20 cellular contexts compared by ENCODE assay signal in the genomic region with DNA sequence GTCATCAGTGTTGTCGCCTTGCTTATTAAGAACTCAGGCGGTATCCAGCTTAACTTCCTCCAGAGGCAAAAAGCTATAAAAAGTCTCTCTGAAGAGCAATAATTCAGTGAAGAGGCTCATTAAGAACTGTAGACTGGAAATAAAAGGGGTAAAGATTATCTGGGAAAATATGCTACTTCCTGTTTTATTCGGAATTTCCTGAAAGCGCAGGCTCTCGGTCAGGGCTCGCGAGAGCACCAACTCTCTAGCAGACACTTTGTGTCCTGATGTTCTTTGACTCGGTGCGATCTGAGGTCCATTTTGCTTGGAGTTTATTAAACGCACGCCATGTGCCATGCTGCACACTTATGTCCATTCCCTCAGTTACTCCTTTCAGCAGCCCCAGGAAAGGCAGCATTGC.
DNase-seq lines count a peak whose midpoint lies in the region; TF ChIP-seq lines count a peak whose summit lies in the region.
"Had no signal": no experiment of that assay in that cellular context is flagged by ENCODE, and none has a peak within 500 bp of the region (broad histone marks: within the 10 kb centered on the region; RNA-seq: fewer than 3 reads in every experiment).

No MANE protein-coding gene starts in this region.

- peaks cover 88% of the 10 kb centered on the region for H3K36me3 Mint-ChIP-seq in nephron (ENCODE audit: low read depth)

- H3K9me3 Mint-ChIP-seq in nephron, result peaks cover 13% of the 10 kb centered on the region

- H3K9me3 ChIP-seq in cardiac muscle cell (ENCODE audit: low read depth) (no peaks in the 10 kb centered on the region), stomach smooth muscle (ENCODE audit: control insufficient read depth in 2 of 2, low read length in 2 of 2) (no peaks in the 10 kb centered on the region), MG63 (peaks cover 8% of the 10 kb centered on the region; the same call in 1 of the 2 replicates)
- H3K9me3 ChIP-seq: BE2C had no signal

- no peak overlapping the region for H3K9ac ChIP-seq in stomach smooth muscle (ENCODE audit: low read length in 2 of 2)
- H3K9ac ChIP-seq: GM23248 had no signal

- in situ Hi-C loops in GM13976 (cut with MboI; ENCODE audit: low sequenced_read_pairs, unreplicated experiment), result no loop called here

- intact Hi-C loops in cardiac septum (cut with DNase I), result no loop called here

- H3K4me3 Mint-ChIP-seq in nephron, result peak overlapping the region in 1 of 3 experiments; percentile 15
- H3K4me3 Mint-ChIP-seq: CD4-positive, CD25-positive, alpha-beta regulatory T cell; CD8-positive, alpha-beta memory T cell had no signal

- H3K27ac Mint-ChIP-seq in nephron, result peak overlapping the region; percentile 36 to 91 (median 91)
- H3K27ac Mint-ChIP-seq: CD4-positive, CD25-positive, alpha-beta regulatory T cell had no signal

- H3K36me3 ChIP-seq in cardiac muscle cell (peaks cover 3% of the 10 kb centered on the region), stomach smooth muscle (ENCODE audit: control insufficient read depth in 2 of 2, insufficient read depth in 2 of 2, low read length in 2 of 2) (peaks cover 9 to 12% of the 10 kb centered on the region in 2 donors), MG63 (peaks cover 76% of the 10 kb centered on the region)
- H3K36me3 ChIP-seq: BE2C had no signal

- no peaks in the 10 kb centered on the region for H3K27me3 Mint-ChIP-seq in nephron (ENCODE audit: low read depth)
- H3K27me3 Mint-ChIP-seq: CD4-positive, CD25-positive, alpha-beta regulatory T cell; CD8-positive, alpha-beta memory T cell had no signal

- H3K4me1 Mint-ChIP-seq in nephron, result peaks cover 31% of the 10 kb centered on the region

- H3K4me3 ChIP-seq in cardiac muscle cell (no peak overlapping the region), stomach smooth muscle (ENCODE audit: low read length in 2 of 2) (no peak overlapping the region), MG63 (no peak overlapping the region)
- H3K4me3 ChIP-seq: GM12878, GM23248, HAP-1 had no signal

- TF ChIP-seq CTCF in cardiac muscle cell (IDR thresholded peaks at IDR 0.05; ENCODE audit: low read depth, low read length) (no peak), nephron (IDR thresholded peaks at IDR 0.05; ENCODE audit: unreplicated experiment in 3 of 3) (no peak), GM13976 (IDR thresholded peaks at IDR 0.05; ENCODE audit: borderline replicate concordance, control extremely low read depth, extremely low read depth, insufficient read depth, missing control alignments) (no peak)

- H3K27me3 ChIP-seq in cardiac muscle cell (no peaks in the 10 kb centered on the region), stomach smooth muscle (ENCODE audit: control insufficient read depth in 1 of 2, insufficient read depth in 2 of 2, low read length in 2 of 2) (no peaks in the 10 kb centered on the region), MG63 (no peaks in the 10 kb centered on the region)
- H3K27me3 ChIP-seq: BE2C had no signal

- H3K27ac ChIP-seq in cardiac muscle cell (peak overlapping the region; percentile 25), stomach smooth muscle (ENCODE audit: low read length) (peak overlapping the region; percentile 6)
- H3K27ac ChIP-seq: GM23248 had no signal

- DNase-seq in cardiac muscle cell (ENCODE audit: low read depth in 1 of 2, low spot score in 1 of 2), result no peak
- DNase-seq in cardiac septum (ENCODE audit: low spot score), result no peak
- peak; percentile 5 for DNase-seq in dermis blood vessel endothelial cell
- no peak for DNase-seq in MG63
- no peak for DNase-seq in GM13976 (ENCODE audit: low spot score)
- DNase-seq: ACHN; BE2C; C1 segment of cervical spinal cord; CD4-positive, CD25-positive, alpha-beta regulatory T cell; CD8-positive, alpha-beta memory T cell; COR-L47; DMS 273 treated with DMSO at 0.1 percent for 48 hours; DMS53; DND-41; EL; GM23248 had no signal

- peaks cover 11% of the 10 kb centered on the region for H3K4me1 ChIP-seq in cardiac muscle cell (ENCODE audit: low read depth)
- peaks cover 29% of the 10 kb centered on the region for H3K4me1 ChIP-seq in stomach smooth muscle (ENCODE audit: control insufficient read depth, insufficient read depth, low read length)
- H3K4me1 ChIP-seq: BE2C had no signal
